In genomic region chr15:100103828-100104227, GRCh38 we compare ENCODE assay signal across 25 cellular contexts.
"Had no signal": no experiment of that assay in that cellular context is flagged by ENCODE, and none has a peak within 500 bp of the region (broad histone marks: within the 10 kb centered on the region; RNA-seq: fewer than 3 reads in every experiment).

No MANE protein-coding gene starts in this region.

- H3K4me3 ChIP-seq: colonic mucosa, lower lobe of right lung, ovary, right lobe of liver, suprapubic skin, thyroid gland, uterus had no signal

- ATAC-seq: left colon; left ventricle myocardium superior; lower lobe of right lung; natural killer cell; right lobe of liver; stimulated activated naive CD8-positive, alpha-beta T cell treated with anti-CD3 and anti-CD28 coated beads, Interleukin-15, amount 100 ng/mL, for 72 hours had no signal

- H3K36me3 ChIP-seq: colonic mucosa, lower lobe of right lung, ovary, suprapubic skin, thyroid gland, uterus had no signal

- H3K4me1 ChIP-seq: colonic mucosa, lower lobe of right lung, right lobe of liver, suprapubic skin, thyroid gland, uterus had no signal

- H3K27ac ChIP-seq: colonic mucosa, lower lobe of right lung, ovary, right lobe of liver, suprapubic skin, thyroid gland had no signal

- DNase-seq: dermis blood vessel endothelial cell; effector memory CD4-positive, alpha-beta T cell; erythroblast; hypothalamus; immature natural killer cell; islet precursor cell; kidney glomerular epithelial cell; left colon; left ventricle myocardium superior; lower lobe of right lung; natural killer cell; occipital lobe; retina; small intestine; stimulated activated CD4-positive, alpha-beta T cell treated with anti-CD3 and anti-CD28 coated beads, Interleukin-1b, Interleukin-23, amount 100 ng/mL, for 48 hours; stimulated activated CD4-positive, alpha-beta T cell treated with anti-CD3 and anti-CD28 coated beads, Interleukin-4, amount 100 ng/mL, for 1 hour; stimulated activated naive CD4-positive, alpha-beta T cell; stimulated activated naive CD8-positive, alpha-beta T cell treated with anti-CD3 and anti-CD28 coated beads, Interleukin-15, amount 100 ng/mL, for 72 hours; thyroid gland; trophoblast cell had no signal

- H3K27me3 ChIP-seq: colonic mucosa, ovary, right lobe of liver, suprapubic skin, thyroid gland, uterus had no signal

- H3K9me3 ChIP-seq: colonic mucosa, lower lobe of right lung, ovary, right lobe of liver, suprapubic skin, thyroid gland, uterus had no signal
